ENCODE assay signal across 16 cellular contexts in genomic region chr2:219507555-219508443, GRCh38. TPM values are rescaled to one million over a fixed set of nuclear protein-coding genes. Genes with fewer than 3 reads are reported as not detected.
DNase-seq lines count a peak whose midpoint lies in the region; ATAC-seq and TF ChIP-seq lines count a peak whose summit lies in the region.
"Had no signal": no experiment of that assay in that cellular context is flagged by ENCODE, and none has a peak within 500 bp of the region (broad histone marks: within the 10 kb centered on the region; RNA-seq: fewer than 3 reads in every experiment).

No MANE protein-coding gene starts in this region.

- peaks cover 14 to 57% (median 43%) of the 10 kb centered on the region in 5 donors for H3K27me3 Mint-ChIP-seq in naive thymus-derived CD8-positive, alpha-beta T cell
- H3K27me3 Mint-ChIP-seq in activated T-helper 2 cell treated with anti-CD3 and anti-CD28 coated beads, Interferon-gamma antibody, Interleukin-2, Interleukin-4, amounts not matched to agents 10 μg/mL and 5 μg/mL and 100 μg/mL, durations not matched to agents 14 hours and 24 hours and 36 hours (ENCODE audit: low read depth) = peaks cover 30% of the 10 kb centered on the region

- peak; percentile 43 for DNase-seq in A673 (ENCODE audit: low spot score)
- DNase-seq in cerebellar cortex (ENCODE audit: low spot score) = peak; percentile 41
- no peak for DNase-seq in naive thymus-derived CD8-positive, alpha-beta T cell
- DNase-seq in activated T-helper 2 cell treated with anti-CD3 and anti-CD28 coated beads, Interferon-gamma antibody, Interleukin-2, Interleukin-4, amounts not matched to agents 10 μg/mL and 5 μg/mL and 100 μg/mL, durations not matched to agents 14 hours and 24 hours and 36 hours (ENCODE audit: low spot score) = no peak
- DNase-seq: activated CD8-positive, alpha-beta memory T cell treated with anti-CD3 and anti-CD28 coated beads, Interleukin-2, amount 50 U/mL, for 48 hours; activated naive CD4-positive, alpha-beta T cell treated with anti-CD3 and anti-CD28 coated beads for 36 hours; brain microvascular endothelial cell; Caco-2; NCI-H1930; NCI-H526; stimulated activated naive CD4-positive, alpha-beta T cell; T-cell had no signal

- ATAC-seq in naive thymus-derived CD8-positive, alpha-beta T cell = no peak
- ATAC-seq in HG02870 (IDR thresholded peaks at IDR 0.05; ENCODE audit: unreplicated experiment) = no peak
- ATAC-seq: left lung, T-cell had no signal

- H3K4me3 ChIP-seq in A673 (ENCODE audit: low read depth, low read length, poor library complexity, severe bottlenecking) = no peak overlapping the region
- H3K4me3 ChIP-seq: left lung, smooth muscle cell had no signal

- H3K36me3 ChIP-seq in A673 (ENCODE audit: insufficient read depth, low read length, poor library complexity, severe bottlenecking) = peaks cover 3% of the 10 kb centered on the region

- no peak for TF ChIP-seq EP300 in Ishikawa (IDR thresholded peaks at IDR 0.05; ENCODE audit: borderline replicate concordance)

- H3K4me1 ChIP-seq in A673 (ENCODE audit: insufficient read depth, low read length, poor library complexity, severe bottlenecking) = peaks cover 65% of the 10 kb centered on the region

- H3K4me1 Mint-ChIP-seq in naive thymus-derived CD8-positive, alpha-beta T cell = peaks cover 13 to 17% (median 14%) of the 10 kb centered on the region in 4 donors
- H3K4me1 Mint-ChIP-seq in activated T-helper 2 cell treated with anti-CD3 and anti-CD28 coated beads, Interferon-gamma antibody, Interleukin-2, Interleukin-4, amounts not matched to agents 10 μg/mL and 5 μg/mL and 100 μg/mL, durations not matched to agents 14 hours and 24 hours and 36 hours (ENCODE audit: low read depth) = peaks cover 6% of the 10 kb centered on the region

- peaks cover 0 to 4% (median 0%) of the 10 kb centered on the region in 9 donors for H3K9me3 Mint-ChIP-seq in naive thymus-derived CD8-positive, alpha-beta T cell
- H3K9me3 Mint-ChIP-seq in activated T-helper 2 cell treated with anti-CD3 and anti-CD28 coated beads, Interferon-gamma antibody, Interleukin-2, Interleukin-4, amounts not matched to agents 10 μg/mL and 5 μg/mL and 100 μg/mL, durations not matched to agents 14 hours and 24 hours and 36 hours = no peaks in the 10 kb centered on the region
- H3K9me3 Mint-ChIP-seq: activated naive CD4-positive, alpha-beta T cell treated with anti-CD3 and anti-CD28 coated beads for 36 hours; T-cell had no signal

- H3K4me3 Mint-ChIP-seq in naive thymus-derived CD8-positive, alpha-beta T cell = no peak overlapping the region
- H3K4me3 Mint-ChIP-seq in activated T-helper 2 cell treated with anti-CD3 and anti-CD28 coated beads, Interferon-gamma antibody, Interleukin-2, Interleukin-4, amounts not matched to agents 10 μg/mL and 5 μg/mL and 100 μg/mL, durations not matched to agents 14 hours and 24 hours and 36 hours (ENCODE audit: low read depth) = no peak overlapping the region
- H3K4me3 Mint-ChIP-seq: activated naive CD4-positive, alpha-beta T cell treated with anti-CD3 and anti-CD28 coated beads for 36 hours; T-cell had no signal

- H3K27ac Mint-ChIP-seq in naive thymus-derived CD8-positive, alpha-beta T cell = no peak overlapping the region
- no peak overlapping the region for H3K27ac Mint-ChIP-seq in activated T-helper 2 cell treated with anti-CD3 and anti-CD28 coated beads, Interferon-gamma antibody, Interleukin-2, Interleukin-4, amounts not matched to agents 10 μg/mL and 5 μg/mL and 100 μg/mL, durations not matched to agents 14 hours and 24 hours and 36 hours
- H3K27ac Mint-ChIP-seq: activated naive CD4-positive, alpha-beta T cell treated with anti-CD3 and anti-CD28 coated beads for 36 hours; T-cell had no signal

- POLR2A ChIA-PET in A673 (lab: Charles Lee; ENCODE audit: low non-redundant PET) = no interaction called here
- POLR2A ChIA-PET in naive thymus-derived CD8-positive, alpha-beta T cell (lab: Charles Lee) = interaction anchor here (0.8 to 1.0 kb wide), 2 partner anchors 11 to 13 kb away, joined by 3 read pairs; no protein-coding TSS in a partner anchor

- TF ChIP-seq RAD21 in Ishikawa (IDR thresholded peaks at IDR 0.05; ENCODE audit: low read depth) = no peak

- CTCF ChIA-PET in A673 (lab: Charles Lee) = interaction anchor here (0.7 to 1.6 kb wide), 3 partner anchors 9 to 14 kb away, joined by 3 to 20 read pairs (median 8); partner anchors contain the start of gene GMPPA

- intact Hi-C loops in A673 (cut with micrococcal nuclease; ENCODE audit: unreplicated experiment) = no loop called here
- intact Hi-C loops in activated T-helper 2 cell treated with anti-CD3 and anti-CD28 coated beads, Interferon-gamma antibody, Interleukin-2, Interleukin-4, amounts not matched to agents 10 μg/mL and 5 μg/mL and 100 μg/mL, durations not matched to agents 14 hours and 24 hours and 36 hours (cut with micrococcal nuclease) = no loop called here

- no peak for TF ChIP-seq CTCF in A673 (conservative IDR thresholded peaks at IDR 0.05; ENCODE audit: low read depth, low read length)

- no peaks in the 10 kb centered on the region for H3K9me3 ChIP-seq in A673 (ENCODE audit: low read depth, low read length, poor library complexity, severe bottlenecking)
- H3K9me3 ChIP-seq: Caco-2, left lung had no signal

- no peaks in the 10 kb centered on the region for H3K27me3 ChIP-seq in A673 (replicated peaks; ENCODE audit: insufficient read depth, low read depth, low read length, poor library complexity)

- H3K27ac ChIP-seq in A673 (ENCODE audit: low read depth, low read length, poor library complexity, severe bottlenecking) = peak overlapping the region; percentile 75
- H3K27ac ChIP-seq: brain microvascular endothelial cell, left lung had no signal

- peaks cover 0 to 55% (median 37%) of the 10 kb centered on the region in 3 donors for H3K36me3 Mint-ChIP-seq in naive thymus-derived CD8-positive, alpha-beta T cell
- H3K36me3 Mint-ChIP-seq in activated T-helper 2 cell treated with anti-CD3 and anti-CD28 coated beads, Interferon-gamma antibody, Interleukin-2, Interleukin-4, amounts not matched to agents 10 μg/mL and 5 μg/mL and 100 μg/mL, durations not matched to agents 14 hours and 24 hours and 36 hours (ENCODE audit: low read depth) = peaks cover 28% of the 10 kb centered on the region

- no TSS peak for BruUV-seq in A673 (replicated peaks; lab: Mats Ljungman, UMichigan)

TF ChIP-seq in Ishikawa, 13 proteins besides CTCF, POLR2A, EP300 and RAD21:
- TF ChIP-seq REST (IDR thresholded peaks at IDR 0.05; ENCODE audit: low read depth) = peak; percentile 62
- no peak for TF ChIP-seq FOXM1 (IDR thresholded peaks at IDR 0.05; ENCODE audit: borderline replicate concordance, low read depth)

RNA-seq across cellular contexts. Expression of gene ASIC4, which starts 6.5 kb away (rescaled TPM):
- total RNA-seq in A673 (2021) = 0.45 and 1.2 TPM in 2 replicates
- under 1 TPM; 0.21 to 0.30 TPM for total RNA-seq in naive thymus-derived CD8-positive, alpha-beta T cell
- polyA plus RNA-seq in naive thymus-derived CD8-positive, alpha-beta T cell = not detected
- total RNA-seq in activated T-helper 2 cell treated with anti-CD3 and anti-CD28 coated beads, Interferon-gamma antibody, Interleukin-2, Interleukin-4, amounts not matched to agents 10 μg/mL and 5 μg/mL and 100 μg/mL, durations not matched to agents 14 hours and 24 hours and 36 hours = not detected in 2 replicates
- total RNA-seq: activated naive CD4-positive, alpha-beta T cell treated with anti-CD3 and anti-CD28 coated beads for 36 hours; left lung had no signal

RNA-seq across cellular contexts. Expression of gene GMPPA, which starts 9.1 kb away (rescaled TPM):
- total RNA-seq in A673 (2021) = 32.1 and 45.8 TPM in 2 replicates
- 10 to 100 TPM; 22.5 to 26.9 TPM for total RNA-seq in naive thymus-derived CD8-positive, alpha-beta T cell
- polyA plus RNA-seq in naive thymus-derived CD8-positive, alpha-beta T cell = 10 to 100 TPM; 12.1 to 22.0 (median 17.0) TPM
- 52.0 and 52.9 TPM in 2 replicates for total RNA-seq in activated T-helper 2 cell treated with anti-CD3 and anti-CD28 coated beads, Interferon-gamma antibody, Interleukin-2, Interleukin-4, amounts not matched to agents 10 μg/mL and 5 μg/mL and 100 μg/mL, durations not matched to agents 14 hours and 24 hours and 36 hours

RNA-seq across cellular contexts. Expression of gene CHPF, which starts 35.8 kb away (rescaled TPM):
- 13.8 and 15.8 TPM in 2 replicates for total RNA-seq in A673 (2021)
- 1 to 10 TPM; 3.7 to 3.8 TPM for total RNA-seq in naive thymus-derived CD8-positive, alpha-beta T cell
- 1 to 10 TPM; 3.8 to 4.2 (median 4.2) TPM for polyA plus RNA-seq in naive thymus-derived CD8-positive, alpha-beta T cell
- 40.2 and 41.9 TPM in 2 replicates for total RNA-seq in activated T-helper 2 cell treated with anti-CD3 and anti-CD28 coated beads, Interferon-gamma antibody, Interleukin-2, Interleukin-4, amounts not matched to agents 10 μg/mL and 5 μg/mL and 100 μg/mL, durations not matched to agents 14 hours and 24 hours and 36 hours

RNA-seq across cellular contexts. Expression of gene TMEM198, which starts 36.0 kb away (rescaled TPM):
- total RNA-seq in A673 (2021) = 4.6 and 7.6 TPM in 2 replicates
- total RNA-seq in naive thymus-derived CD8-positive, alpha-beta T cell = under 1 TPM; 0.36 to 0.49 TPM
- under 1 TPM in 1 of 3 donors, not detected in 2; 0.21 TPM for polyA plus RNA-seq in naive thymus-derived CD8-positive, alpha-beta T cell
- 3.8 and 4.9 TPM in 2 replicates for total RNA-seq in activated T-helper 2 cell treated with anti-CD3 and anti-CD28 coated beads, Interferon-gamma antibody, Interleukin-2, Interleukin-4, amounts not matched to agents 10 μg/mL and 5 μg/mL and 100 μg/mL, durations not matched to agents 14 hours and 24 hours and 36 hours

Comparison
In these comparisons a context has a peak if more than half of its experiments do, and no peak if none do; other contexts are left out.
1. DNase-seq: peak in A673 (single experiment) and cerebellar cortex (single experiment); none in naive thymus-derived CD8-positive, alpha-beta T cell (0 of 10) and activated T-helper 2 cell treated with anti-CD3 and anti-CD28 coated beads, Interferon-gamma antibody, Interleukin-2, Interleukin-4, amounts not matched to agents 10 μg/mL and 5 μg/mL and 100 μg/mL, durations not matched to agents 14 hours and 24 hours and 36 hours (single experiment).